Comparison of ENCODE assay signal across 36 cellular contexts in genomic region chr12:9897524-9897923, GRCh38. TPM values are rescaled to one million over a fixed set of nuclear protein-coding genes. Genes with fewer than 3 reads are reported as not detected.
"Had no signal": no experiment of that assay in that cellular context is flagged by ENCODE, and none has a peak within 500 bp of the region (broad histone marks: within the 10 kb centered on the region; RNA-seq: fewer than 3 reads in every experiment).

No MANE protein-coding gene starts in this region.

- H3K36me3 Mint-ChIP-seq: natural killer cell; neural progenitor cell; stimulated activated memory B cell treated with anti-CD40 and anti-IgM and Interleukin-4, amounts not matched to agents 10 μg/mL and 1 μg/mL and 100 μg/mL, for 72 hours; type B pancreatic cell had no signal

- H3K27ac Mint-ChIP-seq: natural killer cell; nephron progenitor cell; neural progenitor cell; progenitor cell of endocrine pancreas; stimulated activated memory B cell treated with anti-CD40 and anti-IgM and Interleukin-4, amounts not matched to agents 10 μg/mL and 1 μg/mL and 100 μg/mL, for 72 hours; type B pancreatic cell had no signal

- H3K27me3 Mint-ChIP-seq: stimulated activated naive CD8-positive, alpha-beta T cell treated with anti-CD3 and anti-CD28 coated beads, Interleukin-15, amount 100 ng/mL, for 72 hours had no signal

- H3K79me2 ChIP-seq: parathyroid adenoma had no signal

- H3K4me2 ChIP-seq: neural progenitor cell, smooth muscle cell had no signal

- H2AFZ ChIP-seq: neural progenitor cell, parathyroid adenoma had no signal

- H3K27ac ChIP-seq: left lung, lower lobe of right lung, neural progenitor cell, neutrophil, parathyroid adenoma, right atrium auricular region, right lobe of liver, tibial nerve, uterus had no signal

- H3K9ac ChIP-seq: neural progenitor cell, parathyroid adenoma had no signal

- H3K27me3 ChIP-seq: left lung, neural progenitor cell, neutrophil, right atrium auricular region, right lobe of liver, tibial nerve, uterus had no signal

- H3K9me3 ChIP-seq: uterus had no signal

- H3K4me1 Mint-ChIP-seq: neural progenitor cell had no signal

- H3K4me1 ChIP-seq: left lung, lower lobe of right lung, parathyroid adenoma, right atrium auricular region, tibial nerve, uterus had no signal

- DNase-seq: hippocampal formation; kidney; left colon; left lung; lower lobe of right lung; midbrain; mucosa of descending colon; natural killer cell; nephron progenitor cell; occipital lobe; right lobe of liver; stimulated activated CD4-positive, alpha-beta T cell treated with anti-CD3 and anti-CD28 coated beads, Interleukin-1b, Interleukin-23, amount 100 ng/mL, for 48 hours; stimulated activated CD4-positive, alpha-beta T cell treated with anti-CD3 and anti-CD28 coated beads, Interleukin-2, amount 100 ng/mL, for 48 hours; stimulated activated CD4-positive, alpha-beta T cell treated with anti-CD3 and anti-CD28 coated beads, Interleukin-4, amount 100 ng/mL, for 4 hours; stimulated activated CD8-positive, alpha-beta memory T cell treated with anti-CD3 and anti-CD28 coated beads, Interleukin-4, amount 100 ng/mL, for 48 hours; stimulated activated naive CD4-positive, alpha-beta T cell treated with Interleukin-2 at 50 U/mL for 16 hours; stimulated activated naive CD8-positive, alpha-beta T cell treated with anti-CD3 and anti-CD28 coated beads, Interleukin-15, amount 100 ng/mL, for 72 hours; substantia nigra; uterus had no signal

- H3K36me3 ChIP-seq: left lung, lower lobe of right lung, neutrophil, right atrium auricular region, right lobe of liver, tibial nerve, uterus had no signal

- ATAC-seq: left colon; left lung; lower lobe of right lung; mucosa of descending colon; natural killer cell; right lobe of liver; stimulated activated memory B cell treated with anti-CD40 and anti-IgM and Interleukin-4, amounts not matched to agents 10 μg/mL and 1 μg/mL and 100 μg/mL, for 72 hours; stimulated activated naive CD8-positive, alpha-beta T cell treated with anti-CD3 and anti-CD28 coated beads, Interleukin-15, amount 100 ng/mL, for 72 hours had no signal

- H3K4me3 Mint-ChIP-seq: natural killer cell; nephron progenitor cell; neural progenitor cell; stimulated activated memory B cell treated with anti-CD40 and anti-IgM and Interleukin-4, amounts not matched to agents 10 μg/mL and 1 μg/mL and 100 μg/mL, for 72 hours; type B pancreatic cell had no signal

- H3K4me3 ChIP-seq: left lung, lower lobe of right lung, mucosa of descending colon, neural progenitor cell, right atrium auricular region, right lobe of liver, smooth muscle cell, tibial nerve, uterus had no signal

RNA-seq across cellular contexts. Expression of gene KLRF2, which starts 16.2 kb away (rescaled TPM):
- total RNA-seq: kidney, left colon, left lung, liver, lower lobe of right lung, mesenteric fat pad, natural killer cell, occipital lobe, osteocyte, progenitor cell of endocrine pancreas, pulmonary artery endothelial cell, renal cortical epithelial cell, right atrium auricular region, right lobe of liver, skeletal muscle tissue, smooth muscle cell, temporal lobe, tibial nerve, ureter, uterus had no signal
- polyA plus RNA-seq: liver, smooth muscle cell had no signal

RNA-seq across cellular contexts. Expression of gene CLEC2B, which starts 28.4 kb away (rescaled TPM):
- total RNA-seq: osteocyte, progenitor cell of endocrine pancreas had no signal

RNA-seq across cellular contexts. Expression of gene CLEC2A, which starts 34.6 kb away (rescaled TPM):
- total RNA-seq: kidney, left colon, left lung, liver, lower lobe of right lung, mesenteric fat pad, mucosa of descending colon, natural killer cell, occipital lobe, osteocyte, progenitor cell of endocrine pancreas, pulmonary artery endothelial cell, renal cortical epithelial cell, right atrium auricular region, right lobe of liver, skeletal muscle tissue, smooth muscle cell, tibial nerve, ureter, uterus had no signal
- polyA plus RNA-seq: liver had no signal
